ENCODE assay signal across 17 cellular contexts in the genomic region with DNA sequence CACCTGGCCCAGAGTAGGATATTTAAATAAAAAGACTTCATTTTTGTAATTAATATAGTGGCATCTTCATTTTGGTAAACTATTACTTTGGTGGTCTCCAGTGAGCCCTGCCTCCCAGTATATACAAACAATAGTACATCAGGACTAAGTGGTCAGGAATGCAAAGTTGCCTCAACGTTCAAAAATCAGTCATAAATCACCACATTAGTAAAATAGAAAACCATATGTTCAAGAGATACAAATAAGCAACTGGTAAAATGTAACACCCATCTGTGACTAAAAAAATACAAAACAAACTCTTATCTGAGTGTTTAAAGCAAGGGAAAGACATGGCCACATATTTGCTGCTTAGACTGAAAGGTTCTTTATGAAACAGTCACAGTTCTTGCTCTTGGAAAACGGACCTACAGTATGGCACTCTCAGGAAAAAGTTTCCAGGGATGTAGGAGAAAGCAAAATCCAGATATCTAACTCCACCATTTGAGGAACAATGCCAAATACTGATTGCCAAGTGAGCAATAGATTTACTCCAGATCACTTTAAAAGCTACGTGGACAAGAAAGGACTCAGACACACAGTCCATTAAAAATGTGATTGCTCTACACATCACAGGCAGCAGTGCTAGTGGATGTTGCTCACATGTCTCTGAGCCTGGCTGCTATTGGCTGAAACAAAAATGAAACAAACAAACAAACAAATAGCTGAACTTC. TPM values are rescaled to one million over a fixed set of nuclear protein-coding genes. Genes with fewer than 3 reads are reported as not detected.
A peak's percentile ranks its signal among the peaks of the same experiment; 100 is the strongest.
DNase-seq lines count a peak whose midpoint lies in the region; ATAC-seq, FAIRE-seq and TF ChIP-seq lines count a peak whose summit lies in the region.
"Had no signal": no experiment of that assay in that cellular context is flagged by ENCODE, and none has a peak within 500 bp of the region (broad histone marks: within the 10 kb centered on the region; RNA-seq: fewer than 3 reads in every experiment).

No MANE protein-coding gene starts in this region.

- peak overlapping the region; percentile 71 for H2AFZ ChIP-seq in ACC112 (ENCODE audit: low read length, unreplicated experiment)
- H2AFZ ChIP-seq in IMR-90 (replicated peaks; ENCODE audit: low read length, poor library complexity), result no peak overlapping the region
- peak overlapping the region; percentile 32 for H2AFZ ChIP-seq in K562 (ENCODE audit: low read depth, low read length)

- WGBS in IMR-90 (ENCODE audit: extremely low coverage in 2 of 2, insufficient read length in 1 of 2), 2 experiments, result 17% methylated on average over 1 of the region's 3 CpGs; no CpG with 5 or more reads in 1 of the 2 experiments
- 17% methylated on average over 3 of the region's 3 CpGs for WGBS in K562 (ENCODE audit: insufficient coverage, low coverage, missing lambda C conversion rate)
- WGBS in mesodermal cell (ENCODE audit: insufficient coverage in 2 of 2), 2 experiments, result 79 to 95% methylated on average over 2 of the region's 3 CpGs

- H3K4ac ChIP-seq in IMR-90 (ENCODE audit: low read depth, low read length), result peak overlapping the region; percentile 79

- ATAC-seq in IMR-90 (ENCODE audit: low read depth) (no peak), K562 (no peak; the same call in 2 of the 3 replicates), HG02588 (IDR thresholded peaks at IDR 0.05; ENCODE audit: unreplicated experiment) (no peak), HG03045 (IDR thresholded peaks at IDR 0.05; ENCODE audit: unreplicated experiment) (no peak)
- ATAC-seq: activated T-cell treated with anti-CD3 and anti-CD28 coated beads, Interleukin-2, amount 50 U/mL, for 4 hours; left colon; pancreas had no signal

- peak overlapping the region; percentile 14; the same call in 1 of the 2 replicates for H2AK5ac ChIP-seq in IMR-90 (ENCODE audit: low read depth, low read length)

- peak overlapping the region in 1 of 2 experiments; percentile 27; a peak in 2 of 4 replicates for H4K8ac ChIP-seq in IMR-90 (ENCODE audit: low read depth in 2 of 2, low read length in 2 of 2)

- intact Hi-C loops in IMR-90 (cut with micrococcal nuclease), result no loop called here
- intact Hi-C loops in K562 (cut with micrococcal nuclease), result no loop called here

- peak overlapping the region; percentile 60 for H2BK15ac ChIP-seq in IMR-90 (ENCODE audit: low read depth, low read length)

- POLR2A ChIA-PET in IMR-90 (lab: Charles Lee; ENCODE audit: unreplicated experiment), result interaction anchor here (1.1 to 1.4 kb wide), 2 partner anchors 15 to 17 kb away, joined by 3 read pairs; a partner anchor contains a TSS
- POLR2A ChIA-PET in K562 (lab: Yijun Ruan, JAX), result interaction anchor here (0.7 to 1.4 kb wide), 3 partner anchors 10 to 16 kb away, joined by 3 read pairs; a partner anchor contains a TSS

- H3K4me2 ChIP-seq in IMR-90 (ENCODE audit: low read depth, low read length), result peak overlapping the region; percentile 65
- H3K4me2 ChIP-seq in K562 (ENCODE audit: insufficient read depth, low read length), result no peak overlapping the region

- no peaks in the 10 kb centered on the region for H3K79me2 ChIP-seq in ACC112 (ENCODE audit: control insufficient read depth, insufficient read depth, low read length, unreplicated experiment)
- no peaks in the 10 kb centered on the region for H3K79me2 ChIP-seq in K562 (ENCODE audit: control insufficient read depth, insufficient read depth, low read length)

- no peak overlapping the region for H3K9ac ChIP-seq in IMR-90 (ENCODE audit: low read depth, low read length)
- H3K9ac ChIP-seq in K562 (ENCODE audit: insufficient read depth in 1 of 2, low read depth in 2 of 2, low read length in 2 of 2), result no peak overlapping the region

- peak overlapping the region; percentile 2 for H3K23ac ChIP-seq in IMR-90 (ENCODE audit: low read depth, low read length)

- H3K27me3 ChIP-seq in ACC112 (ENCODE audit: insufficient read depth, low read length), result no peaks in the 10 kb centered on the region
- no peaks in the 10 kb centered on the region for H3K27me3 ChIP-seq in IMR-90 (ENCODE audit: control insufficient read depth, insufficient read depth, low read length)
- no peaks in the 10 kb centered on the region for H3K27me3 ChIP-seq in K562 (ENCODE audit: control insufficient read depth in 2 of 2, insufficient read depth in 2 of 2, low read length in 2 of 2)
- H3K27me3 ChIP-seq: cardiac muscle cell, pancreas, spleen, tibial nerve had no signal

- H3K27ac ChIP-seq in ACC112 (ENCODE audit: low read depth, low read length), result peak overlapping the region; percentile 69
- no peak overlapping the region; the same call in 1 of the 2 replicates for H3K27ac ChIP-seq in IMR-90 (ENCODE audit: insufficient read depth, low read length)
- H3K27ac ChIP-seq in K562 (ENCODE audit: extremely low read depth, low read depth, low read length), result no peak overlapping the region
- peak overlapping the region; percentile 3 for H3K27ac ChIP-seq in mesodermal cell (ENCODE audit: low read depth, low read length, severe bottlenecking)
- H3K27ac ChIP-seq: cardiac muscle cell, pancreas, spleen, tibial nerve had no signal

- TF ChIP-seq POLR2A in IMR-90 (IDR thresholded peaks at IDR 0.05; ENCODE audit: low read depth, low read length) (no peak), K562 (conservative IDR thresholded peaks at IDR 0.05) (no peak)

- H3K79me1 ChIP-seq in IMR-90 (ENCODE audit: low read depth in 1 of 2, low read length in 2 of 2), result no peaks in the 10 kb centered on the region

- H3K9me1 ChIP-seq in IMR-90 (ENCODE audit: insufficient read depth, low read length) (peaks cover 6% of the 10 kb centered on the region; the same call in 1 of the 2 replicates), K562 (ENCODE audit: control insufficient read depth, insufficient read depth, low read length) (no peaks in the 10 kb centered on the region)

- peak overlapping the region; percentile 22 for H2BK20ac ChIP-seq in IMR-90 (ENCODE audit: low read depth, low read length)

- H3K4me3 ChIP-seq in ACC112 (ENCODE audit: low read depth, low read length) (peak overlapping the region; percentile 40; the same call in 1 of the 2 replicates), IMR-90 (ENCODE audit: insufficient read depth, low read depth, low read length) (no peak overlapping the region), K562 (no peak overlapping the region), mesodermal cell (ENCODE audit: extremely low read depth, insufficient read depth, low read length, poor library complexity, severe bottlenecking) (no peak overlapping the region)
- H3K4me3 ChIP-seq: cardiac muscle cell, pancreas, spleen, tibial nerve had no signal

- H3K4me1 ChIP-seq in ACC112 (ENCODE audit: control insufficient read depth, insufficient read depth, low read length, unreplicated experiment) (peaks cover 59% of the 10 kb centered on the region), IMR-90 (ENCODE audit: control insufficient read depth, insufficient read depth, low read length) (peaks cover 12% of the 10 kb centered on the region), K562 (replicated peaks in 1 of 2; ENCODE audit: control insufficient read depth in 2 of 2, insufficient read depth in 2 of 2, low read length in 2 of 2) (peaks cover 0 to 17% of the 10 kb centered on the region in 2 experiments; a peak in 3 of 5 replicates), mesodermal cell (ENCODE audit: control insufficient read depth, insufficient read depth, low read length, poor library complexity, severe bottlenecking) (peaks cover 35% of the 10 kb centered on the region)

- H4K20me1 ChIP-seq in IMR-90 (ENCODE audit: insufficient read depth, low read length) (no peaks in the 10 kb centered on the region), K562 (replicated peaks; ENCODE audit: control insufficient read depth, insufficient read depth, low read length) (no peaks in the 10 kb centered on the region)

- H3K9me3 ChIP-seq in IMR-90 (ENCODE audit: control insufficient read depth, insufficient read depth, low read length), result no peaks in the 10 kb centered on the region
- no peaks in the 10 kb centered on the region for H3K9me3 ChIP-seq in K562 (replicated peaks; ENCODE audit: control insufficient read depth, insufficient read depth, low read depth, low read length)
- H3K9me3 ChIP-seq in mesodermal cell (ENCODE audit: control insufficient read depth, low read length), result no peaks in the 10 kb centered on the region
- H3K9me3 ChIP-seq: pancreas, spleen, tibial nerve had no signal

- peak overlapping the region; percentile 73; the same call in 1 of the 2 replicates for H4K91ac ChIP-seq in IMR-90 (ENCODE audit: insufficient read depth, low read depth, low read length)

- peak overlapping the region; percentile 94 for H3K18ac ChIP-seq in IMR-90 (ENCODE audit: low read depth, low read length)

- peak overlapping the region; percentile 47; the same call in 1 of the 2 replicates for H3K56ac ChIP-seq in IMR-90 (ENCODE audit: extremely low read depth, insufficient read depth, low read length)

- peak; percentile 57 for DNase-seq in IMR-90
- no peak for DNase-seq in K562 (ENCODE audit: extremely low read depth in 1 of 4, low spot score in 3 of 4)
- no peak for DNase-seq in HuH-7.5 (ENCODE audit: low spot score)
- no peak for DNase-seq in DMS 273 (lab: John Stamatoyannopoulos, UW; ENCODE audit: unreplicated experiment)
- DNase-seq: activated T-cell treated with anti-CD3 and anti-CD28 coated beads, Interleukin-2, amount 50 U/mL, for 4 hours; CD4-positive, alpha-beta memory T cell; DMS79 treated with DMSO at 0.1 percent for 48 hours; left colon; NCI-H345; pancreas; spleen had no signal

- dilution Hi-C loops in IMR-90 (cut with HindIII; ENCODE audit: low sequenced_read_pairs, unreplicated experiment), result no loop called here

- CTCF ChIA-PET in IMR-90 (lab: Yijun Ruan, JAX), result interaction anchor here (0.7 kb wide), 1 partner anchor 144 kb away, joined by 3 read pairs; no protein-coding TSS in a partner anchor
- CTCF ChIA-PET in K562 (lab: Yijun Ruan, JAX; ENCODE audit: low intra/inter-chr PET ratio), result no interaction called here

- TF ChIP-seq CTCF in IMR-90 (conservative IDR thresholded peaks at IDR 0.05; ENCODE audit: low read depth, low read length) (no peak), K562 (IDR thresholded peaks at IDR 0.05 in 2 of 3, conservative IDR thresholded peaks at IDR 0.05 in 1 of 3; ENCODE audit: insufficient read depth in 2 of 3, low read depth in 1 of 3, low read length in 3 of 3) (no peak)

- peak overlapping the region; percentile 45 for H4K5ac ChIP-seq in IMR-90 (ENCODE audit: low read depth, low read length)

- H3K36me3 ChIP-seq in ACC112 (ENCODE audit: insufficient read depth, low read length), result no peaks in the 10 kb centered on the region
- no peaks in the 10 kb centered on the region for H3K36me3 ChIP-seq in IMR-90 (ENCODE audit: control insufficient read depth, insufficient read depth, low read length)
- no peaks in the 10 kb centered on the region for H3K36me3 ChIP-seq in K562 (ENCODE audit: control insufficient read depth, insufficient read depth, low read length)
- H3K36me3 ChIP-seq in mesodermal cell (ENCODE audit: control insufficient read depth, insufficient read depth, low read length), result no peaks in the 10 kb centered on the region
- H3K36me3 ChIP-seq: cardiac muscle cell, pancreas, spleen, tibial nerve had no signal

- FAIRE-seq in K562 (lab: Jason Lieb, UNC), result no peak
- FAIRE-seq: pancreas had no signal

- no peak overlapping the region for H2BK5ac ChIP-seq in IMR-90 (ENCODE audit: low read depth, low read length, poor library complexity, severe bottlenecking)

- no peak overlapping the region for H2AK9ac ChIP-seq in IMR-90 (replicated peaks; ENCODE audit: low read depth, low read length, poor library complexity)

- TF ChIP-seq EP300 in K562 (IDR thresholded peaks at IDR 0.05; ENCODE audit: low read length), result no peak

- BruUV-seq in IMR-90 (replicated peaks; lab: Mats Ljungman, UMichigan) (no TSS peak), K562 (replicated peaks; lab: Mats Ljungman, UMichigan) (no TSS peak)

- H3K14ac ChIP-seq in IMR-90 (replicated peaks; ENCODE audit: low read depth, low read length), result peak overlapping the region; percentile 2; the same call in 1 of the 2 replicates

- TF ChIP-seq RAD21 in IMR-90 (IDR thresholded peaks at IDR 0.05; ENCODE audit: low read length), result no peak
- no peak for TF ChIP-seq RAD21 in K562 (CRISPR knock-in tag; conservative IDR thresholded peaks at IDR 0.05 in 1 of 2, IDR thresholded peaks at IDR 0.05 in 1 of 2)

- H2BK120ac ChIP-seq in IMR-90 (ENCODE audit: low read depth, low read length), result peak overlapping the region; percentile 83

- in situ Hi-C loops in IMR-90 (cut with MboI; ENCODE audit: low sequenced_read_pairs), result no loop called here
- in situ Hi-C loops in K562 (cut with MboI), result no loop called here

RNA-seq across cellular contexts. Expression of a gene that starts 15.1 kb away (rescaled TPM):
- total RNA-seq in IMR-90 (2012; rRNA removed) (15.2 and 18.9 TPM in 2 replicates), K562 (2014; rRNA removed) (6.6 and 10.4 TPM in 2 replicates), K562 (2014; rRNA removed; fragmentation: Illumina TruSeq; extraction: Trizol) (10.6 and 11.6 TPM in 2 replicates), K562 (2015; rRNA removed; fragmentation: Illumina TruSeq; extraction: Trizol) (8.8 and 9.2 TPM in 2 replicates), K562 (2021) (8.2 and 8.5 TPM in 2 replicates)
- polyA plus RNA-seq in IMR-90 (2012; rRNA removed) (8.8 and 8.9 TPM in 2 replicates), K562 (2011; rRNA removed) (6.8 and 11.7 TPM in 2 replicates), K562 (2014; fragmentation: Illumina TruSeq; extraction: Trizol) (7.3 and 9.3 TPM in 2 replicates), K562 (2014; fragmentation: Nextera tagmentation; extraction: Ambion mirVana) (1 to 10 TPM; 1.7 to 3.8 TPM), K562 (2014; rRNA removed) (9.7 and 11.5 TPM in 2 replicates)
- polyA plus RNA-seq in IMR-90 (2012; cell fraction: cytosol; rRNA removed), result 3.7 and 4.9 TPM in 2 replicates
- polyA plus RNA-seq in IMR-90 (2012; cell fraction: nucleus; rRNA removed; ENCODE audit: low replicate concordance), result 3.6 and 19.2 TPM in 2 replicates
- total RNA-seq in K562 (2011; cell fraction: chromatin; rRNA removed; ENCODE audit: low replicate concordance), result 11.2 and 15.6 TPM in 2 replicates
- 5.0 and 5.5 TPM in 2 replicates for total RNA-seq in K562 (2011; cell fraction: nucleolus; rRNA removed)
- total RNA-seq in K562 (2011; cell fraction: nucleoplasm; rRNA removed), result 4.9 and 5.2 TPM in 2 replicates
- polyA plus RNA-seq in K562 (2011; cell fraction: cytosol; rRNA removed), result 3.3 and 3.5 TPM in 2 replicates
- polyA plus RNA-seq in K562 (2011; cell fraction: nucleus; rRNA removed), result 35.6 and 37.0 TPM in 2 replicates
- 5.4 and 9.0 TPM in 2 replicates for polyA plus RNA-seq in K562 (2012)
- 4.7 and 8.1 TPM in 2 replicates for polyA minus RNA-seq in K562 (2011; rRNA and poly(A)+ RNA removed)
- polyA minus RNA-seq in K562 (2011; cell fraction: cytosol; rRNA and poly(A)+ RNA removed), result 3.7 and 6.9 TPM in 2 replicates
- 9.7 TPM in 2 replicates for polyA minus RNA-seq in K562 (2011; cell fraction: nucleus; rRNA and poly(A)+ RNA removed)
- 44.2 TPM for polyA plus RNA-seq in mesodermal cell (2013, experiment 1 of 2)
- polyA plus RNA-seq in mesodermal cell (2013, experiment 2 of 2), result 45.3 TPM
- polyA plus RNA-seq: CD4-positive, alpha-beta memory T cell had no signal

Comparison
In these comparisons a context has a peak if more than half of its experiments do, and no peak if none do; other contexts are left out.
1. H3K27ac ChIP-seq: peak in ACC112 (single experiment) and mesodermal cell (single experiment); none in IMR-90 (single experiment) and K562 (single experiment).